In genomic region chr22:50583294-50583865, GRCh38 we compare ENCODE assay signal across 7 cellular contexts. TPM values are rescaled to one million over a fixed set of nuclear protein-coding genes. Genes with fewer than 3 reads are reported as not detected.
DNase-seq lines count a peak whose midpoint lies in the region; ATAC-seq and TF ChIP-seq lines count a peak whose summit lies in the region.

No MANE protein-coding gene starts in this region.

- no peaks in the 10 kb centered on the region for H3K9me3 Mint-ChIP-seq in activated B cell treated with CpG ODN at 0.5 μM for 24 hours

- TF ChIP-seq POLR2A in gastrocnemius medialis (IDR thresholded peaks at IDR 0.05): no peak

- DNase-seq in activated B cell treated with CpG ODN at 0.5 μM for 24 hours (no peak), left ventricle myocardium inferior (no peak), gastrocnemius medialis (no peak), mesenteric fat pad (ENCODE audit: low spot score) (no peak), GM10266 (ENCODE audit: extremely low spot score) (no peak)

- peaks cover 16% of the 10 kb centered on the region for H3K36me3 Mint-ChIP-seq in activated B cell treated with CpG ODN at 0.5 μM for 24 hours (ENCODE audit: low read depth)

- peak overlapping the region; percentile 87 for H3K4me3 Mint-ChIP-seq in activated B cell treated with CpG ODN at 0.5 μM for 24 hours

- no peaks in the 10 kb centered on the region for H3K9me3 ChIP-seq in left ventricle myocardium inferior (replicated peaks)
- H3K9me3 ChIP-seq in gastrocnemius medialis: no peaks in the 10 kb centered on the region

- in situ Hi-C loops in gastrocnemius medialis (cut with MboI; ENCODE audit: low sequenced_read_pairs in 4 of 4): no loop called here

- H3K36me3 ChIP-seq in left ventricle myocardium inferior (peaks cover 12% of the 10 kb centered on the region), gastrocnemius medialis (peaks cover 0 to 7% of the 10 kb centered on the region in 2 donors)

- TF ChIP-seq CTCF in activated B cell treated with CpG ODN at 0.5 μM for 24 hours (IDR thresholded peaks at IDR 0.05): no peak
- TF ChIP-seq CTCF in left ventricle myocardium inferior (IDR thresholded peaks at IDR 0.05; ENCODE audit: borderline replicate concordance): no peak
- TF ChIP-seq CTCF in gastrocnemius medialis (IDR thresholded peaks at IDR 0.05 in 4 of 5, conservative IDR thresholded peaks at IDR 0.05 in 1 of 5): no peak
- no peak for TF ChIP-seq CTCF in GM10266 (IDR thresholded peaks at IDR 0.05; ENCODE audit: control insufficient read depth, insufficient read depth, low read depth, missing control alignments)

- peak overlapping the region; percentile 41 for H3K27ac Mint-ChIP-seq in activated B cell treated with CpG ODN at 0.5 μM for 24 hours

- peaks cover 48% of the 10 kb centered on the region for H3K4me1 ChIP-seq in left ventricle myocardium inferior
- peaks cover 25 to 36% of the 10 kb centered on the region in 2 donors for H3K4me1 ChIP-seq in gastrocnemius medialis

- H3K27me3 Mint-ChIP-seq in activated B cell treated with CpG ODN at 0.5 μM for 24 hours: no peaks in the 10 kb centered on the region

- H3K27ac ChIP-seq in left ventricle myocardium inferior (replicated peaks) (peak overlapping the region; percentile 99), gastrocnemius medialis (peak overlapping the region; percentile 89 to 98 (median 96))

- H3K4me1 Mint-ChIP-seq in activated B cell treated with CpG ODN at 0.5 μM for 24 hours: peaks cover 26% of the 10 kb centered on the region

- peak; percentile 33 for ATAC-seq in GM18907 (IDR thresholded peaks at IDR 0.05; ENCODE audit: unreplicated experiment)
- peak; percentile 23 for ATAC-seq in HG02852 (IDR thresholded peaks at IDR 0.05; ENCODE audit: unreplicated experiment)
- ATAC-seq in activated B cell treated with CpG ODN at 0.5 μM for 24 hours (ENCODE audit: low read depth): peak; percentile 10
- peak; percentile 16 to 17 for ATAC-seq in gastrocnemius medialis

- POLR2A ChIA-PET in activated B cell treated with CpG ODN at 0.5 μM for 24 hours (lab: Charles Lee): interaction anchor here (0.8 to 3.6 kb wide), 12 partner anchors 14 to 113 kb away, joined by 4 to 101 read pairs (median 7); partner anchors contain the start of genes KLHDC7B, LMF2, NCAPH2 and SCO2

- intact Hi-C loops in activated B cell treated with CpG ODN at 0.5 μM for 24 hours (cut with micrococcal nuclease) (loop anchor here (1.0 to 2.0 kb wide), 5 partner anchors 17 to 241 kb away; partner anchors contain the start of genes ARSA, MAPK8IP2 and PPP6R2), left ventricle myocardium inferior (cut with micrococcal nuclease) (no loop called here), gastrocnemius medialis (cut with DNase I; ENCODE audit: low total_unique reads) (loop anchor here (2.0 kb wide), 1 partner anchor 75 kb away; the partner anchor contains the start of gene NCAPH2)

- H3K27me3 ChIP-seq in left ventricle myocardium inferior (ENCODE audit: low read depth) (no peaks in the 10 kb centered on the region), gastrocnemius medialis (no peaks in the 10 kb centered on the region)

- CTCF ChIA-PET in activated B cell treated with CpG ODN at 0.5 μM for 24 hours (lab: Charles Lee): interaction anchor here (0.5 to 1.7 kb wide), 3 partner anchors 20 to 86 kb away, joined by 3 to 9 read pairs (median 4); partner anchors contain the start of genes SCO2 and SYCE3

- H3K4me3 ChIP-seq in left ventricle myocardium inferior (peak overlapping the region; percentile 83), gastrocnemius medialis (peak overlapping the region; percentile 69 to 96 (median 74))

RNA-seq across cellular contexts. Expression of gene CHKB, which starts 0.7 kb away (rescaled TPM):
- total RNA-seq in activated B cell treated with CpG ODN at 0.5 μM for 24 hours (138 and 158 TPM in 2 replicates), left ventricle myocardium inferior (36.0 TPM), gastrocnemius medialis (10 to 100 TPM; 10.8 to 39.7 (median 24.4) TPM), mesenteric fat pad (47.6 TPM)

RNA-seq across cellular contexts. Expression of gene CPT1B, which starts 5.2 kb away (rescaled TPM):
- total RNA-seq in activated B cell treated with CpG ODN at 0.5 μM for 24 hours (32.2 and 33.5 TPM in 2 replicates), left ventricle myocardium inferior (394 TPM), gastrocnemius medialis (100 to 1,000 TPM in 1 of 4 donors, 10 to 100 TPM in 3; 53.4 to 134 (median 63.7) TPM), mesenteric fat pad (10.4 TPM)

RNA-seq across cellular contexts. Expression of gene MAPK8IP2, which starts 17.2 kb away (rescaled TPM):
- total RNA-seq in activated B cell treated with CpG ODN at 0.5 μM for 24 hours (0.18 and 0.20 TPM in 2 replicates), left ventricle myocardium inferior (0.33 TPM), gastrocnemius medialis (under 1 TPM; 0.39 to 0.85 (median 0.47) TPM), mesenteric fat pad (0.58 TPM)

RNA-seq across cellular contexts. Expression of gene SYCE3, which starts 20.7 kb away (rescaled TPM):
- total RNA-seq in activated B cell treated with CpG ODN at 0.5 μM for 24 hours (not detected in 2 replicates), left ventricle myocardium inferior (not detected), gastrocnemius medialis (not detected), mesenteric fat pad (not detected)

RNA-seq across cellular contexts. Expression of gene KLHDC7B, which starts 37.7 kb away (rescaled TPM):
- total RNA-seq in activated B cell treated with CpG ODN at 0.5 μM for 24 hours (4.9 and 5.2 TPM in 2 replicates), left ventricle myocardium inferior (not detected), gastrocnemius medialis (not detected), mesenteric fat pad (0.10 TPM)
